ENCODE assay signal across 8 cellular contexts in genomic region chr2:224584111-224584764, GRCh38. TPM values are rescaled to one million over a fixed set of nuclear protein-coding genes. Genes with fewer than 3 reads are reported as not detected.
DNase-seq lines count a peak whose midpoint lies in the region; ATAC-seq and TF ChIP-seq lines count a peak whose summit lies in the region.

No MANE protein-coding gene starts in this region.

- ATAC-seq in HG02588 (IDR thresholded peaks at IDR 0.05; ENCODE audit: unreplicated experiment) (peak; percentile 4), GM18858 (IDR thresholded peaks at IDR 0.05; ENCODE audit: unreplicated experiment) (no peak)

- H3K4me1 ChIP-seq in OCI-LY1 (ENCODE audit: insufficient read depth, low read length, severe bottlenecking) = peaks cover 63% of the 10 kb centered on the region
- H3K4me1 ChIP-seq in adipocyte (ENCODE audit: control insufficient read depth, insufficient read depth, low read length) = peaks cover 37% of the 10 kb centered on the region
- peaks cover 0 to 49% of the 10 kb centered on the region in 2 donors for H3K4me1 ChIP-seq in right atrium auricular region
- peaks cover 10% of the 10 kb centered on the region for H3K4me1 ChIP-seq in rectal smooth muscle tissue (ENCODE audit: control insufficient read depth, insufficient read depth, low read length)

- peak; percentile 37 for DNase-seq in GM12865 (ENCODE audit: low read depth)
- DNase-seq in adipocyte (ENCODE audit: low read depth) = peak; percentile 73
- no peak for DNase-seq in right atrium auricular region (ENCODE audit: low spot score)
- no peak for DNase-seq in GDM1 (lab: John Stamatoyannopoulos, UW)

- H3K79me2 ChIP-seq in OCI-LY1 (ENCODE audit: insufficient read depth, low read length) = peaks cover 53% of the 10 kb centered on the region

- peak overlapping the region; percentile 89 for H3K4me2 ChIP-seq in OCI-LY1 (ENCODE audit: low read length)

- H2AFZ ChIP-seq in OCI-LY1 (ENCODE audit: low read length) = no peak overlapping the region

- H3K9me2 ChIP-seq in OCI-LY1 (ENCODE audit: low read depth, low read length) = no peaks in the 10 kb centered on the region

- H3K27ac ChIP-seq in OCI-LY1 (ENCODE audit: low read depth, low read length, poor library complexity, severe bottlenecking) (peak overlapping the region; percentile 58), right atrium auricular region (peak overlapping the region; percentile 89 to 94), rectal smooth muscle tissue (ENCODE audit: low read depth, low read length) (peak overlapping the region; percentile 27)

- H3K4me3 ChIP-seq in GM12865 (ENCODE audit: low read depth, low read length) = peak overlapping the region; percentile 88
- peak overlapping the region; percentile 81 for H3K4me3 ChIP-seq in OCI-LY1 (ENCODE audit: low read depth, low read length, poor library complexity, severe bottlenecking)
- H3K4me3 ChIP-seq in adipocyte (ENCODE audit: low read length) = peak overlapping the region; percentile 96
- H3K4me3 ChIP-seq in right atrium auricular region = peak overlapping the region; percentile 81 to 97
- H3K4me3 ChIP-seq in rectal smooth muscle tissue (ENCODE audit: low read length) = peak overlapping the region; percentile 75

- H3K36me3 ChIP-seq in OCI-LY1 (ENCODE audit: insufficient read depth, low read length) (peaks cover 42% of the 10 kb centered on the region), adipocyte (ENCODE audit: control insufficient read depth, insufficient read depth, low read length, severe bottlenecking) (no peaks in the 10 kb centered on the region), right atrium auricular region (no peaks in the 10 kb centered on the region), rectal smooth muscle tissue (ENCODE audit: control insufficient read depth, insufficient read depth, low read length) (no peaks in the 10 kb centered on the region)

- H4K20me1 ChIP-seq in OCI-LY1 (ENCODE audit: insufficient read depth, low read length) = no peaks in the 10 kb centered on the region

- TF ChIP-seq CTCF in GM12865 (IDR thresholded peaks at IDR 0.05; ENCODE audit: insufficient read depth, low read depth, low read length, missing control alignments) (no peak), OCI-LY1 (IDR thresholded peaks at IDR 0.05; ENCODE audit: low read length) (no peak), right atrium auricular region (IDR thresholded peaks at IDR 0.05) (no peak)

- H3K27me3 ChIP-seq in OCI-LY1 (ENCODE audit: insufficient read depth, low read length) (no peaks in the 10 kb centered on the region), adipocyte (replicated peaks; ENCODE audit: control insufficient read depth, insufficient read depth, low read length) (no peaks in the 10 kb centered on the region), right atrium auricular region (no peaks in the 10 kb centered on the region), rectal smooth muscle tissue (ENCODE audit: control insufficient read depth, insufficient read depth, low read length) (no peaks in the 10 kb centered on the region)

- H3K9me3 ChIP-seq in OCI-LY1 (ENCODE audit: low read length) (no peaks in the 10 kb centered on the region), adipocyte (ENCODE audit: control insufficient read depth, low read length) (no peaks in the 10 kb centered on the region), right atrium auricular region (no peaks in the 10 kb centered on the region)

- H3K9ac ChIP-seq in OCI-LY1 (ENCODE audit: low read length) (peak overlapping the region; percentile 86), adipocyte (ENCODE audit: low read length) (peak overlapping the region; percentile 96), rectal smooth muscle tissue (ENCODE audit: low read length) (peak overlapping the region; percentile 25)

- no peaks in the 10 kb centered on the region for H3F3A ChIP-seq in OCI-LY1 (ENCODE audit: insufficient read depth, low read length)

RNA-seq across cellular contexts. Expression of gene CUL3, which starts 0.9 kb away (rescaled TPM):
- total RNA-seq in right atrium auricular region = 10 to 100 TPM; 43.5 to 51.4 TPM

Comparison
In these comparisons a context has a peak if more than half of its experiments do, and no peak if none do; other contexts are left out.
1. DNase-seq: peak in GM12865 (single experiment) and adipocyte (single experiment); none in right atrium auricular region (single experiment) and GDM1 (single experiment).
2. H3K27ac ChIP-seq: peak in every context shown above with its lines; median percentile 92 in right atrium auricular region; 58 in OCI-LY1; 27 in rectal smooth muscle tissue.
3. H3K9ac ChIP-seq: peak in every context shown above with its lines; median percentile 96 in adipocyte; 86 in OCI-LY1; 25 in rectal smooth muscle tissue.
4. Peak in every context shown above with its lines, with median percentiles within 50 percentile points of each other: H3K4me3 ChIP-seq.